ENCODE assay signal across 24 cellular contexts in genomic region chr9:135037521-135038250, GRCh38. TPM values are rescaled to one million over a fixed set of nuclear protein-coding genes. Genes with fewer than 3 reads are reported as not detected.
DNase-seq lines count a peak whose midpoint lies in the region; ATAC-seq and TF ChIP-seq lines count a peak whose summit lies in the region.
"Had no signal": no experiment of that assay in that cellular context is flagged by ENCODE, and none has a peak within 500 bp of the region (broad histone marks: within the 10 kb centered on the region; RNA-seq: fewer than 3 reads in every experiment).

No MANE protein-coding gene starts in this region.

- no peaks in the 10 kb centered on the region for H3K36me3 Mint-ChIP-seq in osteocyte (ENCODE audit: unreplicated experiment)
- no peaks in the 10 kb centered on the region for H3K36me3 Mint-ChIP-seq in T-helper 2 cell treated with Interferon-gamma antibody and Interleukin-4, amounts not matched to agents 5 μg/mL and 100 μg/mL, for 36 hours (ENCODE audit: low read depth)

- H3K4me3 ChIP-seq in coronary artery, result no peak overlapping the region
- no peak overlapping the region for H3K4me3 ChIP-seq in upper lobe of right lung
- H3K4me3 ChIP-seq: GM23338, K562, SK-N-MC had no signal

- H3K4me3 Mint-ChIP-seq in osteocyte (ENCODE audit: unreplicated experiment), result no peak overlapping the region
- no peak overlapping the region for H3K4me3 Mint-ChIP-seq in T-helper 2 cell treated with Interferon-gamma antibody and Interleukin-4, amounts not matched to agents 5 μg/mL and 100 μg/mL, for 36 hours
- H3K4me3 Mint-ChIP-seq: B cell; CD4-positive, alpha-beta T cell; GM23338 had no signal

- H3K9me3 Mint-ChIP-seq in osteocyte (ENCODE audit: unreplicated experiment), result no peaks in the 10 kb centered on the region
- no peaks in the 10 kb centered on the region for H3K9me3 Mint-ChIP-seq in T-helper 2 cell treated with Interferon-gamma antibody and Interleukin-4, amounts not matched to agents 5 μg/mL and 100 μg/mL, for 36 hours
- H3K9me3 Mint-ChIP-seq: CD4-positive, alpha-beta T cell; GM23338 had no signal

- ATAC-seq in upper lobe of right lung (no peak), HG02610 (IDR thresholded peaks at IDR 0.05; ENCODE audit: unreplicated experiment) (no peak)
- ATAC-seq: GM23338, HCT116, K562 had no signal

- H3K27me3 ChIP-seq in upper lobe of right lung, result peaks cover 7% of the 10 kb centered on the region

- H3K27me3 Mint-ChIP-seq in osteocyte (ENCODE audit: unreplicated experiment), result peaks cover 8% of the 10 kb centered on the region
- no peaks in the 10 kb centered on the region for H3K27me3 Mint-ChIP-seq in T-helper 2 cell treated with Interferon-gamma antibody and Interleukin-4, amounts not matched to agents 5 μg/mL and 100 μg/mL, for 36 hours (ENCODE audit: low read depth)

- H3K36me3 ChIP-seq in upper lobe of right lung, result no peaks in the 10 kb centered on the region

- H3K27ac Mint-ChIP-seq in osteocyte (ENCODE audit: unreplicated experiment), result no peak overlapping the region
- H3K27ac Mint-ChIP-seq in T-helper 2 cell treated with Interferon-gamma antibody and Interleukin-4, amounts not matched to agents 5 μg/mL and 100 μg/mL, for 36 hours, result no peak overlapping the region
- H3K27ac Mint-ChIP-seq: B cell; CD4-positive, alpha-beta T cell; GM23338 had no signal

- DNase-seq in activated CD8-positive, alpha-beta memory T cell treated with anti-CD3 and anti-CD28 coated beads, Interleukin-2, amount 50 U/mL, for 48 hours, result peak; percentile 33
- DNase-seq in activated CD8-positive, alpha-beta memory T cell treated with anti-CD3 and anti-CD28 coated beads for 24 hours, result no peak
- peak; percentile 52 for DNase-seq in coronary artery (ENCODE audit: low spot score)
- DNase-seq in osteocyte (ENCODE audit: extremely low spot score, unreplicated experiment), result peak; percentile 77
- peak; percentile 32 for DNase-seq in upper lobe of right lung
- DNase-seq in hippocampal formation (lab: John Stamatoyannopoulos, UW), result no peak
- DNase-seq in T-helper 2 cell treated with Interferon-gamma antibody and Interleukin-4, amounts not matched to agents 5 μg/mL and 100 μg/mL, for 36 hours (ENCODE audit: low spot score), result no peak
- DNase-seq: GF-D8, NCI-H1105 treated with DMSO at 0.1 percent for 48 hours, NCI-H1694, NCI-H2081 treated with DMSO at 0.1 percent for 48 hours, NCI-H524, NCI-H82, OCI-M1, SHP77 had no signal

- no peaks in the 10 kb centered on the region for H3K4me1 Mint-ChIP-seq in osteocyte (ENCODE audit: unreplicated experiment)
- no peaks in the 10 kb centered on the region for H3K4me1 Mint-ChIP-seq in T-helper 2 cell treated with Interferon-gamma antibody and Interleukin-4, amounts not matched to agents 5 μg/mL and 100 μg/mL, for 36 hours (ENCODE audit: low read depth)
- H3K4me1 Mint-ChIP-seq: B cell, GM23338 had no signal

- H3K4me1 ChIP-seq in upper lobe of right lung, result no peaks in the 10 kb centered on the region
- H3K4me1 ChIP-seq: Caco-2 had no signal

- no peaks in the 10 kb centered on the region for H3K9me3 ChIP-seq in upper lobe of right lung
- H3K9me3 ChIP-seq: Caco-2 had no signal

- intact Hi-C loops in upper lobe of right lung (cut with DNase I), result no loop called here

- H3K27ac ChIP-seq in coronary artery, result no peak overlapping the region
- no peak overlapping the region for H3K27ac ChIP-seq in upper lobe of right lung
- H3K27ac ChIP-seq: 22Rv1, SK-N-MC had no signal

- TF ChIP-seq CTCF in coronary artery (IDR thresholded peaks at IDR 0.05) (no peak), osteocyte (IDR thresholded peaks at IDR 0.05) (no peak), upper lobe of right lung (IDR thresholded peaks at IDR 0.05) (no peak)

RNA-seq across cellular contexts. Expression of gene OLFM1, which starts 49.8 kb away (rescaled TPM):
- total RNA-seq in osteocyte, result 0.83 and 1.3 TPM in 2 replicates
- 26.0 TPM for total RNA-seq in upper lobe of right lung
- total RNA-seq: B cell; Caco-2; CD4-positive, alpha-beta T cell; K562 had no signal

Comparison
In these comparisons a context has a peak if more than half of its experiments do, and no peak if none do; other contexts are left out.
1. DNase-seq: peak in activated CD8-positive, alpha-beta memory T cell treated with anti-CD3 and anti-CD28 coated beads, Interleukin-2, amount 50 U/mL, for 48 hours (single experiment), coronary artery (single experiment), osteocyte (single experiment) and upper lobe of right lung (single experiment); none in activated CD8-positive, alpha-beta memory T cell treated with anti-CD3 and anti-CD28 coated beads for 24 hours (single experiment), hippocampal formation (0 of 2) and T-helper 2 cell treated with Interferon-gamma antibody and Interleukin-4, amounts not matched to agents 5 μg/mL and 100 μg/mL, for 36 hours (single experiment).
2. RNA of gene OLFM1, which starts 49.8 kb away (total RNA-seq): 26.0 TPM in upper lobe of right lung (single experiment); 0.83 to 1.3 TPM in osteocyte; every median in the first group is over 10 times any median in the second.